Comparison of ENCODE assay signal across 8 cellular contexts in the genomic region with DNA sequence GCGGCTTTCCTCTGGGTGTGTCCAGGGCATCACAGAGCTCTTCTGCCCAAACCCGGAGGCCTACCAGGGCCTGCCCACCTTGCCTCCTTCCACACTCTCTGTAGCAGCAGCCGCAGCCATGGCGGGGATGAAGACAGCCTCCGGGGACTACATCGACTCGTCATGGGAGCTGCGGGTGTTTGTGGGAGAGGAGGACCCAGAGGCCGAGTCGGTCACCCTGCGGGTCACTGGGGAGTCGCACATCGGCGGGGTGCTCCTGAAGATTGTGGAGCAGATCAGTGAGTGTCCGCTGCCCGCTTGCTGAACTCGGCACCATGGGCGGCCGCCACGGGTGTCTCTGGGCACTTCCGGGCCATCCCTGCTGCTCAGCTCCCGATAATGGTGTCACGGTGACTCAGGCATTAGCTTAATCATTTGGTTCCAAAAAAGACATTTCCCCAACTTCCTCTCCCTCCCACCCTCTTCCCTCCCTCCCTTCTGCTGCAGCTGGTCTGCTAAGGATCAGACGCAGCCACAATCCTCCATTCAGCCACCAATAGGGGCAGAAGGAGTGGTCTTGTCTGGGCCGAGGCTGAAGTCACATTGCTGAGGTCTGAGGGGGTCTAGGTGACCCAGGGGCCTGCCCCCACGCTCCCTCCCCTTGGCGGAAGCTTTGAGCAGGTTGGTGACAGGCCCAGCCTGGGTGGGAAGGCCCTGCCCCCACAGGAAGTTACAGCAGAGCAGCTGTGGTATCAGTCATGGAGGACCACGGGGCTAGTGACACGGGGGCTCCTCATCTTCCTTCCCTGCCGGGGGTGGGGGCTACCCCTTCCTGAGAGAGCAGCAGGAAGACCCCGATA. TPM values are rescaled to one million over a fixed set of nuclear protein-coding genes. Genes with fewer than 3 reads are reported as not detected.
DNase-seq lines count a peak whose midpoint lies in the region; ATAC-seq and TF ChIP-seq lines count a peak whose summit lies in the region.

No MANE protein-coding gene starts in this region.

- H3K79me1 ChIP-seq in mesendoderm (ENCODE audit: low read length), result peaks cover 3% of the 10 kb centered on the region

- peak; percentile 73 for TF ChIP-seq POLR2A in GM18951 (IDR thresholded peaks at IDR 0.05; ENCODE audit: extremely low read depth, insufficient read depth, insufficient read length)
- TF ChIP-seq POLR2A in body of pancreas (IDR thresholded peaks at IDR 0.05), result peak in 2 of 3 donors; percentile 27 to 47

- WGBS in body of pancreas, 2 donors, result 60 to 72% methylated on average over 18 to 29 of the region's 31 CpGs
- no CpG with 5 or more reads among the region's 31 CpGs for WGBS in mesendoderm (ENCODE audit: extremely low coverage, insufficient coverage, low lambda C conversion rate)

- H3K4ac ChIP-seq in mesendoderm (ENCODE audit: low read depth, low read length), result no peak overlapping the region

- H4K5ac ChIP-seq in mesendoderm (ENCODE audit: low read length), result no peak overlapping the region

- H2BK5ac ChIP-seq in mesendoderm (ENCODE audit: low read length), result no peak overlapping the region

- no peak for TF ChIP-seq CTCF in body of pancreas (IDR thresholded peaks at IDR 0.05)

- no peak overlapping the region for H3K18ac ChIP-seq in mesendoderm (ENCODE audit: low read length)

- peak overlapping the region; percentile 42 for H3K56ac ChIP-seq in mesendoderm (ENCODE audit: low read length)

- in situ Hi-C loops in GM18951 (cut with MboI; ENCODE audit: low sequenced_read_pairs, unreplicated experiment), result no loop called here

- H2AK5ac ChIP-seq in mesendoderm (ENCODE audit: low read length), result no peak overlapping the region

- H3K9ac ChIP-seq in mesendoderm (ENCODE audit: low read length), result no peak overlapping the region

- peak; percentile 41 for ATAC-seq in HG03280 (IDR thresholded peaks at IDR 0.05; ENCODE audit: unreplicated experiment)
- peak; percentile 45 for ATAC-seq in body of pancreas

- peaks cover 12% of the 10 kb centered on the region in 2 donors for H3K36me3 ChIP-seq in body of pancreas (replicated peaks in 1 of 2; ENCODE audit: insufficient read depth in 1 of 2, low read depth in 2 of 2)
- peaks cover 19% of the 10 kb centered on the region for H3K36me3 ChIP-seq in mesendoderm (ENCODE audit: control insufficient read depth, insufficient read depth, low read length)

- no peaks in the 10 kb centered on the region for H3K27me3 ChIP-seq in body of pancreas
- no peaks in the 10 kb centered on the region for H3K27me3 ChIP-seq in mesendoderm (ENCODE audit: insufficient read depth, low read length, poor library complexity)

- H2BK15ac ChIP-seq in mesendoderm (replicated peaks; ENCODE audit: low read depth), result no peak overlapping the region

- no peak overlapping the region for H2BK120ac ChIP-seq in mesendoderm (ENCODE audit: low read depth, low read length)

- H3K4me1 ChIP-seq in body of pancreas (peaks cover 9% of the 10 kb centered on the region), mesendoderm (ENCODE audit: control insufficient read depth, low read depth, low read length) (no peaks in the 10 kb centered on the region)

- H3K4me2 ChIP-seq in mesendoderm (ENCODE audit: low read length), result no peak overlapping the region

- no peaks in the 10 kb centered on the region for H3K79me2 ChIP-seq in mesendoderm (ENCODE audit: control insufficient read depth, insufficient read depth, low read length)

- no peak overlapping the region for H3K4me3 ChIP-seq in body of pancreas
- H3K4me3 ChIP-seq in mesendoderm (ENCODE audit: low read length), result no peak overlapping the region

- peak; percentile 65 for DNase-seq in T1000 (lab: John Stamatoyannopoulos, UW)
- peak in 3 of 4 donors; percentile 32 to 63 (median 41) for DNase-seq in body of pancreas
- peak; percentile 77 for DNase-seq in mesendoderm
- DNase-seq in stimulated activated CD8-positive, alpha-beta memory T cell treated with anti-CD3 and anti-CD28 coated beads, Interleukin-7, amount 100 ng/mL, for 24 hours (ENCODE audit: low read depth), result peak; percentile 80
- DNase-seq in NCI-H128 (lab: John Stamatoyannopoulos, UW; ENCODE audit: unreplicated experiment), result no peak
- DNase-seq in occipital lobe (lab: John Stamatoyannopoulos, UW), result no peak

- intact Hi-C loops in body of pancreas (cut with DNase I), result loop anchor here (5.0 kb wide), 1 partner anchor 90 kb away; no protein-coding TSS in a partner anchor

- H3K27ac ChIP-seq in body of pancreas (peak overlapping the region; percentile 5 to 72 (median 56)), mesendoderm (ENCODE audit: low read depth, low read length) (no peak overlapping the region)

- H4K8ac ChIP-seq in mesendoderm (ENCODE audit: low read depth, low read length), result no peak overlapping the region

- no peaks in the 10 kb centered on the region for H3K9me3 ChIP-seq in body of pancreas

- no peak overlapping the region for H3K23ac ChIP-seq in mesendoderm (ENCODE audit: low read length)

RNA-seq across cellular contexts. Expression of gene FERMT3, which starts 0.9 kb away (rescaled TPM):
- 1 to 10 TPM; 8.6 to 9.1 TPM for total RNA-seq in body of pancreas
- polyA plus RNA-seq in mesendoderm (2013, experiment 1 of 2), result 1.3 TPM
- 0.76 TPM for polyA plus RNA-seq in mesendoderm (2013, experiment 2 of 2)
- total RNA-seq in occipital lobe, result 1.6 TPM

RNA-seq across cellular contexts. Expression of gene TRPT1, which starts 18.5 kb away (rescaled TPM):
- total RNA-seq in body of pancreas, result 10 to 100 TPM; 56.3 to 75.2 TPM
- polyA plus RNA-seq in mesendoderm (2013, experiment 1 of 2), result 29.9 TPM
- polyA plus RNA-seq in mesendoderm (2013, experiment 2 of 2), result 30.6 TPM
- 7.3 TPM for total RNA-seq in occipital lobe

RNA-seq across cellular contexts. Expression of gene NUDT22, which starts 18.6 kb away (rescaled TPM):
- 10 to 100 TPM; 45.9 to 73.5 TPM for total RNA-seq in body of pancreas
- 59.0 TPM for polyA plus RNA-seq in mesendoderm (2013, experiment 1 of 2)
- polyA plus RNA-seq in mesendoderm (2013, experiment 2 of 2), result 59.6 TPM
- 11.2 TPM for total RNA-seq in occipital lobe

RNA-seq across cellular contexts. Expression of gene STIP1, which starts 21.5 kb away (rescaled TPM):
- total RNA-seq in body of pancreas, result 10 to 100 TPM; 35.8 to 63.6 TPM
- polyA plus RNA-seq in mesendoderm (2013, experiment 1 of 2), result 212 TPM
- 213 TPM for polyA plus RNA-seq in mesendoderm (2013, experiment 2 of 2)
- 69.4 TPM for total RNA-seq in occipital lobe

RNA-seq across cellular contexts. Expression of gene DNAJC4, which starts 22.9 kb away (rescaled TPM):
- total RNA-seq in body of pancreas, result 10 to 100 TPM; 23.6 to 56.7 TPM
- polyA plus RNA-seq in mesendoderm (2013, experiment 1 of 2), result 10.4 TPM
- 11.5 TPM for polyA plus RNA-seq in mesendoderm (2013, experiment 2 of 2)
- 5.6 TPM for total RNA-seq in occipital lobe

Comparison
In these comparisons a context has a peak if more than half of its experiments do, and no peak if none do; other contexts are left out.
1. DNase-seq: peak in T1000 (single experiment), body of pancreas (3 of 4), mesendoderm (single experiment) and stimulated activated CD8-positive, alpha-beta memory T cell treated with anti-CD3 and anti-CD28 coated beads, Interleukin-7, amount 100 ng/mL, for 24 hours (single experiment); none in NCI-H128 (single experiment) and occipital lobe (single experiment).